In genomic region chr1:65525297-65526048, GRCh38 we compare ENCODE assay signal across 10 cellular contexts.
A peak's percentile ranks its signal among the peaks of the same experiment; 100 is the strongest.
DNase-seq lines count a peak whose midpoint lies in the region; ATAC-seq, FAIRE-seq and TF ChIP-seq lines count a peak whose summit lies in the region.
"Had no signal": no experiment of that assay in that cellular context is flagged by ENCODE, and none has a peak within 500 bp of the region (broad histone marks: within the 10 kb centered on the region; RNA-seq: fewer than 3 reads in every experiment).

No MANE protein-coding gene starts in this region.

- TF ChIP-seq CTCF in D721Med (IDR thresholded peaks at IDR 0.05; ENCODE audit: insufficient read depth, missing control alignments): no peak
- TF ChIP-seq CTCF in SK-N-SH (IDR thresholded peaks at IDR 0.05): no peak
- TF ChIP-seq CTCF in heart left ventricle (IDR thresholded peaks at IDR 0.05): no peak
- no peak for TF ChIP-seq CTCF in prostate gland (IDR thresholded peaks at IDR 0.05)

- ATAC-seq in heart left ventricle (peak in 2 of 4 donors; percentile 49 to 75), GM19023 (IDR thresholded peaks at IDR 0.05; ENCODE audit: unreplicated experiment) (no peak), HG02759 (IDR thresholded peaks at IDR 0.05; ENCODE audit: unreplicated experiment) (no peak), GM21737 (IDR thresholded peaks at IDR 0.05; ENCODE audit: unreplicated experiment) (no peak)

- H3K27me3 ChIP-seq in SK-N-SH (ENCODE audit: insufficient read depth): peaks cover 9% of the 10 kb centered on the region; the same call in 1 of the 2 replicates
- peaks cover 0 to 34% (median 7%) of the 10 kb centered on the region in 9 donors for H3K27me3 ChIP-seq in heart left ventricle
- H3K27me3 ChIP-seq in prostate gland (replicated peaks; ENCODE audit: insufficient read depth): no peaks in the 10 kb centered on the region
- H3K27me3 ChIP-seq in small intestine (ENCODE audit: control insufficient read depth in 2 of 2, insufficient read depth in 2 of 2, low read length in 2 of 2): peaks cover 5 to 7% of the 10 kb centered on the region in 2 donors

- TF ChIP-seq EP300 in SK-N-SH (IDR thresholded peaks at IDR 0.05; ENCODE audit: borderline replicate concordance in 1 of 2, low read depth in 1 of 2, low read length in 1 of 2): no peak

- H2AFZ ChIP-seq in SK-N-SH (ENCODE audit: low read depth): no peak overlapping the region

- H3K79me2 ChIP-seq in SK-N-SH (ENCODE audit: insufficient read depth): no peaks in the 10 kb centered on the region

- POLR2A ChIA-PET in SK-N-SH (lab: Yijun Ruan, JAX): no interaction called here

- TF ChIP-seq POLR2A in heart left ventricle (IDR thresholded peaks at IDR 0.05): no peak
- TF ChIP-seq POLR2A in prostate gland (IDR thresholded peaks at IDR 0.05): no peak

- intact Hi-C loops in heart left ventricle (cut with DNase I): loop anchor here in 4 of 10 donors (1.0 to 5.0 kb wide), 4 partner anchors 33 to 95 kb away; no protein-coding TSS in a partner anchor
- intact Hi-C loops in prostate gland (cut with DNase I): no loop called here

- peaks cover 17% of the 10 kb centered on the region for H3F3A ChIP-seq in SK-N-SH (replicated peaks; ENCODE audit: insufficient read depth)

- CTCF ChIA-PET in SK-N-SH (lab: Yijun Ruan, JAX): no interaction called here

- WGBS in SK-N-SH (ENCODE audit: low lambda C conversion rate): 4% methylated on average over 11 of the region's 86 CpGs
- 1 to 5% (median 1%) methylated on average over 46 to 86 of the region's 86 CpGs for WGBS in heart left ventricle, 4 donors
- WGBS in prostate gland: 3% methylated on average over 53 of the region's 86 CpGs
- 3 to 10% (median 4%) methylated on average over 57 to 86 of the region's 86 CpGs for WGBS in small intestine, 3 donors

- H3K36me3 ChIP-seq in SK-N-SH (replicated peaks in 1 of 2; ENCODE audit: control insufficient read depth in 1 of 2, insufficient read depth in 2 of 2, low read length in 1 of 2) (no peaks in the 10 kb centered on the region), heart left ventricle (no peaks in the 10 kb centered on the region), prostate gland (no peaks in the 10 kb centered on the region), small intestine (ENCODE audit: control insufficient read depth in 2 of 2, insufficient read depth in 2 of 2, low read length in 2 of 2) (no peaks in the 10 kb centered on the region)

- H3K9me2 ChIP-seq in SK-N-SH: no peaks in the 10 kb centered on the region

- no peak for FAIRE-seq in D721Med (lab: Jason Lieb, UNC)
- no peak for FAIRE-seq in small intestine (lab: Jason Lieb, UNC)

- no peak for TF ChIP-seq RAD21 in SK-N-SH (IDR thresholded peaks at IDR 0.05; ENCODE audit: low read length)

- H3K9ac ChIP-seq in SK-N-SH: peak overlapping the region; percentile 8; the same call in 1 of the 2 replicates

- H3K9me3 ChIP-seq in SK-N-SH (no peaks in the 10 kb centered on the region), heart left ventricle (no peaks in the 10 kb centered on the region), prostate gland (no peaks in the 10 kb centered on the region), small intestine (ENCODE audit: control insufficient read depth, low read depth) (no peaks in the 10 kb centered on the region)

- no peak overlapping the region; a peak in 1 of 4 replicates for H3K27ac ChIP-seq in SK-N-SH (ENCODE audit: low read depth in 2 of 2, low read length in 1 of 2)
- peak overlapping the region in 6 of 12 donors; percentile 12 to 66 (median 44) for H3K27ac ChIP-seq in heart left ventricle
- peak overlapping the region; percentile 1 to 52 for H3K27ac ChIP-seq in prostate gland
- no peak overlapping the region for H3K27ac ChIP-seq in small intestine (ENCODE audit: low read depth in 1 of 2, low read length in 1 of 2)

- no peaks in the 10 kb centered on the region for H4K20me1 ChIP-seq in SK-N-SH (ENCODE audit: insufficient read depth)

- H3K4me3 ChIP-seq in SK-N-SH (ENCODE audit: low read depth in 2 of 2, low read length in 1 of 2) (peak overlapping the region; percentile 46 to 60), heart left ventricle (peak overlapping the region; percentile 45 to 73 (median 62)), prostate gland (peak overlapping the region; percentile 30 to 39), small intestine (ENCODE audit: low read depth in 1 of 2, low read length in 2 of 2) (no peak overlapping the region)

- H3K4me1 ChIP-seq in SK-N-SH (ENCODE audit: control insufficient read depth in 1 of 2, insufficient read depth in 2 of 2, low read depth in 1 of 2, low read length in 1 of 2) (peaks cover 0 to 17% of the 10 kb centered on the region in 2 experiments; a peak in 2 of 4 replicates), heart left ventricle (peaks cover 0 to 24% (median 5%) of the 10 kb centered on the region in 12 donors), prostate gland (replicated peaks) (no peaks in the 10 kb centered on the region), small intestine (ENCODE audit: control insufficient read depth in 2 of 2, insufficient read depth in 1 of 2, low read depth in 1 of 2, low read length in 1 of 2) (no peaks in the 10 kb centered on the region)

- peak overlapping the region; percentile 92 for H3K4me2 ChIP-seq in SK-N-SH

- DNase-seq in D721Med (ENCODE audit: insufficient read length, low spot score): peak; percentile 23
- DNase-seq in SK-N-SH: peak; percentile 77
- peak in 3 of 5 donors; percentile 9 to 69 (median 25) for DNase-seq in heart left ventricle
- DNase-seq in prostate gland (ENCODE audit: low spot score): no peak
- no peak for DNase-seq in small intestine
- DNase-seq: activated gamma-delta T cell treated with Interleukin-2 at 50 U/mL for 16 hours, NCI-H1436 had no signal

TF ChIP-seq in SK-N-SH, 30 proteins besides CTCF, POLR2A, EP300 and RAD21:
- no peak for TF ChIP-seq RCOR1 (IDR thresholded peaks at IDR 0.05; ENCODE audit: low read length)
- no peak for TF ChIP-seq FOSL2 (IDR thresholded peaks at IDR 0.05; ENCODE audit: borderline replicate concordance, low read depth)
- no peak for TF ChIP-seq PBX3 (IDR thresholded peaks at IDR 0.05)
- no peak for TF ChIP-seq SMC3 (IDR thresholded peaks at IDR 0.05; ENCODE audit: low read depth, low read length)
- no peak for TF ChIP-seq YY1 (IDR thresholded peaks at IDR 0.05; ENCODE audit: low read depth)
- TF ChIP-seq ZBTB33 (IDR thresholded peaks at IDR 0.05; ENCODE audit: borderline replicate concordance, low read depth): no peak
- no peak for TF ChIP-seq MXI1 (IDR thresholded peaks at IDR 0.05; ENCODE audit: low read depth, low read length)
- TF ChIP-seq ELF1 (IDR thresholded peaks at IDR 0.05): no peak
- no peak for TF ChIP-seq MEF2A (IDR thresholded peaks at IDR 0.05; ENCODE audit: borderline replicate concordance, low read depth)
- TF ChIP-seq TCF12 (IDR thresholded peaks at IDR 0.05): no peak
- TF ChIP-seq RFX5 (IDR thresholded peaks at IDR 0.05; ENCODE audit: low read length): no peak
- no peak for TF ChIP-seq REST (IDR thresholded peaks at IDR 0.05; ENCODE audit: low read depth, low read length)

Comparison
In these comparisons a context has a peak if more than half of its experiments do, and no peak if none do; other contexts are left out.
1. DNase-seq: peak in D721Med (single experiment), SK-N-SH (single experiment) and heart left ventricle (3 of 5); none in prostate gland (single experiment) and small intestine (single experiment).
2. H3K27ac ChIP-seq: peak in prostate gland (2 of 2); none in SK-N-SH (0 of 2) and small intestine (0 of 2).
3. H3K4me3 ChIP-seq: peak in SK-N-SH (2 of 2), heart left ventricle (12 of 12) and prostate gland (2 of 2); none in small intestine (0 of 2).